Comparison of ENCODE assay signal across 35 cellular contexts in the genomic region with DNA sequence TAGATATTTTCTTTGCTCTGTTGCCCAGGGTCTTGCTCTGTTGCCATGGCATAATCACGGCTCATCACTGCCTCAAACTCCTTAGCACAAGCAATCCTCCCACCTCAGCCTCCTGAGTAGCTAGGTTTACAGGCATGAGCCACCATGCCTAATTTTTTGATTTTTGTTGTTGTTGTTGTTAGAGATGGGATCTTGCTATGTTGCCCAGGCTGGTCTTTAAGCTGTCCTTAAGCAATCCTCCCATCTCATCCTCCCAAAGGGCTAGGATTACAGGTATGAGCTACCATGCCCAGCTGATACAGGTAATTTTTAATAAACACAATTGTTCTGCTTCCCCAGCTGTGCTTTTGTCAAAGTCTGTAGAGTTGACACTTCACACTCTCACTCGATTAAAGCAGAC.
"Had no signal": no experiment of that assay in that cellular context is flagged by ENCODE, and none has a peak within 500 bp of the region (broad histone marks: within the 10 kb centered on the region; RNA-seq: fewer than 3 reads in every experiment).

No MANE protein-coding gene starts in this region.

- DNase-seq: Karpas-422, Kasumi-1, MG63, MM.1S, MV-4-11, NCI-H1048, NCI-H1092, NCI-H1092 treated with DMSO at 0.1 percent for 48 hours, NCI-H1105, NCI-H1105 treated with DMSO at 0.1 percent for 48 hours, NCI-H1417, NCI-H1417 treated with DMSO at 0.1 percent for 48 hours, NCI-H1436, NCI-H1436 treated with DMSO at 0.1 percent for 48 hours, NCI-H146, NCI-H1694, NCI-H1694 treated with DMSO at 0.1 percent for 48 hours, NCI-H187, NCI-H187 treated with DMSO at 0.1 percent for 48 hours, NCI-H1930, NCI-H2029, NCI-H2029 treated with DMSO at 0.1 percent for 48 hours, NCI-H2081, NCI-H2081 treated with DMSO at 0.1 percent for 48 hours, NCI-H2107, NCI-H2171, NCI-H2171 treated with DMSO at 0.1 percent for 48 hours, NCI-H2227 treated with DMSO at 0.1 percent for 48 hours, NCI-H226, NCI-H345, NCI-H446, NCI-H446 treated with DMSO at 0.1 percent for 48 hours, NCI-H510A, NCI-H510A treated with DMSO at 0.1 percent for 48 hours, NCI-H524 had no signal

- H3K4me3 ChIP-seq: MG63 had no signal

- H3K27me3 ChIP-seq: MG63 had no signal

- H3K9me3 ChIP-seq: MG63 had no signal
